ENCODE assay signal across 10 cellular contexts in genomic region chr15:99015677-99016568, GRCh38. TPM values are rescaled to one million over a fixed set of nuclear protein-coding genes. Genes with fewer than 3 reads are reported as not detected.
DNase-seq lines count a peak whose midpoint lies in the region; ATAC-seq and TF ChIP-seq lines count a peak whose summit lies in the region.
"Had no signal": no experiment of that assay in that cellular context is flagged by ENCODE, and none has a peak within 500 bp of the region (broad histone marks: within the 10 kb centered on the region; RNA-seq: fewer than 3 reads in every experiment).

No MANE protein-coding gene starts in this region.

- H3K4me3 ChIP-seq in AG04450 (ENCODE audit: low read depth, low read length): peak overlapping the region; percentile 59; the same call in 1 of the 2 replicates
- peak overlapping the region; percentile 66 for H3K4me3 ChIP-seq in colonic mucosa
- peak overlapping the region; percentile 45 for H3K4me3 ChIP-seq in mononuclear cell (ENCODE audit: low read length)

- H3K9me3 ChIP-seq in AG04450 (ENCODE audit: control insufficient read depth, insufficient read depth, low read length): no peaks in the 10 kb centered on the region
- no peaks in the 10 kb centered on the region for H3K9me3 ChIP-seq in colonic mucosa
- H3K9me3 ChIP-seq in mononuclear cell (ENCODE audit: low read depth, low read length): no peaks in the 10 kb centered on the region

- H3K27ac ChIP-seq in AG04450 (ENCODE audit: low read depth, low read length) (peak overlapping the region; percentile 11), colonic mucosa (no peak overlapping the region)

- no peak overlapping the region for H3K9ac ChIP-seq in colonic mucosa (ENCODE audit: low read depth in 2 of 2, low read length in 2 of 2)

- TF ChIP-seq CTCF in AG04450 (IDR thresholded peaks at IDR 0.05; ENCODE audit: low read depth, low read length) (no peak), colonic mucosa (IDR thresholded peaks at IDR 0.05) (no peak)

- ATAC-seq in HG03139 (IDR thresholded peaks at IDR 0.05; ENCODE audit: unreplicated experiment): peak; percentile 13
- no peak for ATAC-seq in GM18873 (IDR thresholded peaks at IDR 0.05; ENCODE audit: low FRiP score, unreplicated experiment)

- no peak for DNase-seq in AG04450 (ENCODE audit: low read depth, low spot score)
- DNase-seq in colonic mucosa: no peak
- DNase-seq in NCI-H1105 (lab: John Stamatoyannopoulos, UW): no peak
- no peak for DNase-seq in C1 segment of cervical spinal cord (lab: John Stamatoyannopoulos, UW)
- DNase-seq in SW 1271 (lab: John Stamatoyannopoulos, UW): no peak
- DNase-seq: effector CD4-positive, alpha-beta T cell; NCI-H1436 treated with DMSO at 0.1 percent for 48 hours had no signal

- H3K36me3 ChIP-seq in colonic mucosa: no peaks in the 10 kb centered on the region

- H3K27me3 ChIP-seq in AG04450 (ENCODE audit: control insufficient read depth, insufficient read depth, low read length) (no peaks in the 10 kb centered on the region), colonic mucosa (no peaks in the 10 kb centered on the region), mononuclear cell (ENCODE audit: insufficient read depth, low read length) (peaks cover 7% of the 10 kb centered on the region)

- POLR2A ChIA-PET in AG04450 (lab: Yijun Ruan, JAX): no interaction called here

- CTCF ChIA-PET in AG04450 (lab: Charles Lee): no interaction called here

- peaks cover 4% of the 10 kb centered on the region for H3K4me1 ChIP-seq in colonic mucosa
- peaks cover 29% of the 10 kb centered on the region for H3K4me1 ChIP-seq in mononuclear cell (ENCODE audit: insufficient read depth, low read length)

- intact Hi-C loops in colonic mucosa (cut with DNase I): no loop called here

RNA-seq across cellular contexts. Expression of gene PGPEP1L, which starts 8.3 kb away (rescaled TPM):
- polyA plus RNA-seq in AG04450 (2011; rRNA removed): not detected in 2 replicates
- polyA minus RNA-seq in AG04450 (2011; rRNA and poly(A)+ RNA removed): not detected in 2 replicates
- total RNA-seq in colonic mucosa (not detected), mononuclear cell (not detected)
